Comparison of ENCODE assay signal across 14 cellular contexts in the genomic region with DNA sequence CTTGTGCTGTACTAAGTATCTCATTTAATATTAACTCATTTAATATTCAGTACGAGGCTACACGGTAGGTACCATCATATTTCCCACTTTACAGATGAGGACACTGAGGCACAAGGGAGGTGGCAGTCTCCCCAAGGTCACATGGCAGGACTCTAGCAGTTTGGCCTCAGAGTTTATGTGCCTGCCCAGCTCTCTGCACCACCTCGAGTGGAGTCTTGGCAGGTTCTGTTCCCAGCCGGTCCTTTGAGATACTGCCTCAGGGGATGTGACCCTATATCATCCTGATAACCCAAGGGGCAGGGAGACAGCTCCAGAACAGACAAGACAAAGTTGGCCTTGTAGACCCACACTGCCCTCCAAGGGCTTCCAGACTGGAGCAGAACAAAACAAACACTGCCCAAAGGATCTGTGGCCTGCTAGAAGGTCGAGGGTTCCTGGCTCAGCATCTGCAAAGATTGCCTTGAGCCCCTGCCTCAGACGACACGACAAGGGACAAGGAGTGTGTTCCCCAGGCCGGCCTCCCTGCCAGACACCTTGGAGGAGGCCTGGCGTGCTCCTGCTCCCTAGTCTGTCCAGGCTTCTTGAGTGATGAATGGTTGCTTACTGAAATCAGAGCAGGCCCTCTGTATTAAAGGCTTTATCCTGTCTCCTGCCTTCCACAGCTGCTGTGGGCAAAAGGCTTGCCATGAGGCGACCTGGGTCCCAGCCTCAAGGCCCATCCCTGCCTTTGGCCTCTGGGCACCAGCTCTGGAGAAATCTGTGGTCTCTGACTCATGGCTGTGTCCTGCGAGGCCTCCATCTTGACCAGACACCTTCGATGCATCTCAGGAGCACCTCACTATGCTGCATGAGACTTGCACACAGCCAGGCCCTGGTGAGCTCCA. TPM values are rescaled to one million over a fixed set of nuclear protein-coding genes. Genes with fewer than 3 reads are reported as not detected.
A peak's percentile ranks its signal among the peaks of the same experiment; 100 is the strongest.
DNase-seq lines count a peak whose midpoint lies in the region; ATAC-seq and TF ChIP-seq lines count a peak whose summit lies in the region.
"Had no signal": no experiment of that assay in that cellular context is flagged by ENCODE, and none has a peak within 500 bp of the region (broad histone marks: within the 10 kb centered on the region; RNA-seq: fewer than 3 reads in every experiment).

No MANE protein-coding gene starts in this region.

- DNase-seq in ACHN (peak; percentile 32), activated B cell treated with CpG ODN at 0.5 μM for 24 hours (no peak), mesothelial cell of epicardium (ENCODE audit: low spot score in 2 of 2, unreplicated experiment in 2 of 2) (no peak), NCI-H524 (lab: John Stamatoyannopoulos, UW) (no peak)
- DNase-seq in activated CD4-positive, alpha-beta T cell treated with anti-CD3 and anti-CD28 coated beads, Interleukin-2, amount 50 U/mL, for 48 hours, result no peak
- no peak for DNase-seq in central memory CD4-positive, alpha-beta T cell
- DNase-seq: activated T-cell treated with anti-CD3 and anti-CD28 coated beads, Interleukin-2, amount 50 U/mL, for 48 hours; brain microvascular endothelial cell; NCI-H1105; NCI-H526 treated with DMSO at 0.1 percent for 48 hours; uterus had no signal

- no peaks in the 10 kb centered on the region for H3K36me3 ChIP-seq in HEK293 (ENCODE audit: control insufficient read depth in 2 of 2, insufficient read depth in 1 of 2, low read length in 2 of 2)
- H3K36me3 ChIP-seq: brain microvascular endothelial cell, uterus had no signal

- intact Hi-C loops in activated B cell treated with CpG ODN at 0.5 μM for 24 hours (cut with micrococcal nuclease), result no loop called here

- peak overlapping the region; percentile 32 for H3K4me3 Mint-ChIP-seq in activated B cell treated with CpG ODN at 0.5 μM for 24 hours
- no peak overlapping the region for H3K4me3 Mint-ChIP-seq in mesothelial cell of epicardium

- TF ChIP-seq CTCF in HEK293 (tag by site-specific recombination; IDR thresholded peaks at IDR 0.05), result no peak
- TF ChIP-seq CTCF in activated B cell treated with CpG ODN at 0.5 μM for 24 hours (IDR thresholded peaks at IDR 0.05), result no peak
- TF ChIP-seq CTCF in mesothelial cell of epicardium (IDR thresholded peaks at IDR 0.05; ENCODE audit: unreplicated experiment), result no peak

- peaks cover 28% of the 10 kb centered on the region for H3K4me1 Mint-ChIP-seq in activated B cell treated with CpG ODN at 0.5 μM for 24 hours
- H3K4me1 Mint-ChIP-seq in mesothelial cell of epicardium, result peaks cover 26% of the 10 kb centered on the region

- no peaks in the 10 kb centered on the region for H3K4me1 ChIP-seq in HEK293 (ENCODE audit: control insufficient read depth, insufficient read depth, low read length)

- POLR2A ChIA-PET in HEK293 (lab: Yijun Ruan, JAX) (no interaction called here), activated B cell treated with CpG ODN at 0.5 μM for 24 hours (lab: Charles Lee) (interaction anchor here (1.3 kb wide), 1 partner anchor 53 kb away, joined by 3 read pairs; no protein-coding TSS in a partner anchor)

- H3K27ac ChIP-seq in HEK293 (ENCODE audit: extremely low read depth, low read depth, low read length), result no peak overlapping the region
- H3K27ac ChIP-seq: brain microvascular endothelial cell, HL-60 had no signal

- in situ Hi-C loops in ACHN (cut with HindIII; ENCODE audit: low pct_ligation_motif_present, low pct_unique_long_range_greater_than_20kb, low sequenced_read_pairs), result no loop called here

- ATAC-seq in activated B cell treated with CpG ODN at 0.5 μM for 24 hours (ENCODE audit: low read depth), result no peak
- ATAC-seq in GM19463 (IDR thresholded peaks at IDR 0.05; ENCODE audit: unreplicated experiment), result no peak

- H3K27me3 Mint-ChIP-seq in activated B cell treated with CpG ODN at 0.5 μM for 24 hours (no peaks in the 10 kb centered on the region), mesothelial cell of epicardium (ENCODE audit: low read depth) (no peaks in the 10 kb centered on the region)

- H3K27ac Mint-ChIP-seq in activated B cell treated with CpG ODN at 0.5 μM for 24 hours, result peak overlapping the region; percentile 63
- H3K27ac Mint-ChIP-seq in mesothelial cell of epicardium, result peak overlapping the region; percentile 83

- no peaks in the 10 kb centered on the region for H3K36me3 Mint-ChIP-seq in activated B cell treated with CpG ODN at 0.5 μM for 24 hours (ENCODE audit: low read depth)
- no peaks in the 10 kb centered on the region for H3K36me3 Mint-ChIP-seq in mesothelial cell of epicardium

- CTCF ChIA-PET in HEK293 (lab: Yijun Ruan, JAX) (interaction anchor here (0.6 kb wide), 1 partner anchor 46 kb away, joined by 3 read pairs; no protein-coding TSS in a partner anchor), activated B cell treated with CpG ODN at 0.5 μM for 24 hours (lab: Charles Lee) (interaction anchor here (0.9 kb wide), 1 partner anchor 54 kb away, joined by 3 read pairs; no protein-coding TSS in a partner anchor)

- no peak overlapping the region for H3K4me3 ChIP-seq in HEK293 (ENCODE audit: low read depth, low read length)
- H3K4me3 ChIP-seq: uterus had no signal

- H3K9me3 Mint-ChIP-seq in activated B cell treated with CpG ODN at 0.5 μM for 24 hours (peaks cover 3% of the 10 kb centered on the region), mesothelial cell of epicardium (peaks cover 9% of the 10 kb centered on the region)

- H3K9me3 ChIP-seq in HEK293 (ENCODE audit: control insufficient read depth, insufficient read depth, low read depth, low read length), result no peaks in the 10 kb centered on the region
- H3K9me3 ChIP-seq: uterus had no signal

TF ChIP-seq in HEK293, 187 proteins besides CTCF, POLR2A, EP300 and RAD21:
- no peak for TF ChIP-seq ZNF76 (tag by site-specific recombination; IDR thresholded peaks at IDR 0.05; ENCODE audit: borderline replicate concordance, low read depth)
- TF ChIP-seq ZNF664 (tag by site-specific recombination; IDR thresholded peaks at IDR 0.05), result peak; percentile 88; the same call in 1 of the 2 replicates

RNA-seq across cellular contexts. Expression of a gene that starts 3.9 kb away (rescaled TPM):
- total RNA-seq in activated B cell treated with CpG ODN at 0.5 μM for 24 hours, result 12.8 and 13.4 TPM in 2 replicates
- total RNA-seq in mesothelial cell of epicardium, result 23.9 to 24.7 TPM (median 24.2 TPM) in 3 replicates
